1 cellular context compared by ENCODE assay signal in genomic region chr6:32782923-32783322, GRCh38.
TF ChIP-seq lines count a peak whose summit lies in the region.
"Not testable (repeated sequence)": the region's sequence is repeated elsewhere in the genome, so short reads cannot be mapped to it uniquely, and the experiment has no call there.

No MANE protein-coding gene starts in this region.

- CTCF ChIA-PET in HEK293 (lab: Yijun Ruan, JAX) = interaction anchor here (0.6 to 11.3 kb wide), 4 partner anchors 9 to 367 kb away, joined by 3 to 179 read pairs (median 6); no protein-coding TSS in a partner anchor

- H3K4me3 ChIP-seq in HEK293 (ENCODE audit: low read depth, low read length) = not testable (repeated sequence)

- POLR2A ChIA-PET in HEK293 (lab: Yijun Ruan, JAX) = not testable (repeated sequence)

- not testable (repeated sequence) for H3K4me1 ChIP-seq in HEK293 (ENCODE audit: control insufficient read depth, insufficient read depth, low read length)

- not testable (repeated sequence) for H3K9me3 ChIP-seq in HEK293 (ENCODE audit: control insufficient read depth, insufficient read depth, low read depth, low read length)

- TF ChIP-seq CTCF in HEK293 (tag by site-specific recombination; IDR thresholded peaks at IDR 0.05) = not testable (repeated sequence)

- H3K27ac ChIP-seq in HEK293 (ENCODE audit: extremely low read depth, low read depth, low read length) = not testable (repeated sequence)

- not testable (repeated sequence) for H3K36me3 ChIP-seq in HEK293 (ENCODE audit: control insufficient read depth in 2 of 2, insufficient read depth in 1 of 2, low read length in 2 of 2)

TF ChIP-seq in HEK293, 187 proteins besides CTCF, POLR2A, EP300 and RAD21:
- TF ChIP-seq ZNF529 (tag by site-specific recombination; IDR thresholded peaks at IDR 0.05; ENCODE audit: insufficient replicate concordance) (peak; percentile 80), ZNF558 (tag by site-specific recombination; IDR thresholded peaks at IDR 0.05) (0 out of 2 replicates have a peak, but pooled peaks have one; percentile 27), SETDB1 (IDR thresholded peaks at IDR 0.05; ENCODE audit: insufficient read length, low read length) (peak; percentile 83)
